In genomic region chrX:67622053-67622452, GRCh38 we compare ENCODE assay signal across 1 cellular context.
TF ChIP-seq lines count a peak whose summit lies in the region.

No MANE protein-coding gene starts in this region.

TF ChIP-seq in GM23338, 12 proteins besides CTCF, POLR2A, EP300 and RAD21:
- TF ChIP-seq ZNF462 (CRISPR knock-in tag; IDR thresholded peaks at IDR 0.05): no peak
- TF ChIP-seq CREB1 (CRISPR knock-in tag; IDR thresholded peaks at IDR 0.05; ENCODE audit: low read depth): no peak
- TF ChIP-seq ZNF114 (CRISPR knock-in tag; IDR thresholded peaks at IDR 0.05): no peak
- TF ChIP-seq ZNF331 (CRISPR knock-in tag; IDR thresholded peaks at IDR 0.05; ENCODE audit: low read depth): no peak
- no peak for TF ChIP-seq EZH2phosphoT487 (IDR thresholded peaks at IDR 0.05; ENCODE audit: unreplicated experiment)
- no peak for TF ChIP-seq NANOG (IDR thresholded peaks at IDR 0.05; ENCODE audit: borderline replicate concordance)
- no peak for TF ChIP-seq JUNB (IDR thresholded peaks at IDR 0.05; ENCODE audit: unreplicated experiment)
- TF ChIP-seq POLR2AphosphoS5 (IDR thresholded peaks at IDR 0.05; ENCODE audit: low read depth): no peak
